20 cellular contexts compared by ENCODE assay signal in the genomic region with DNA sequence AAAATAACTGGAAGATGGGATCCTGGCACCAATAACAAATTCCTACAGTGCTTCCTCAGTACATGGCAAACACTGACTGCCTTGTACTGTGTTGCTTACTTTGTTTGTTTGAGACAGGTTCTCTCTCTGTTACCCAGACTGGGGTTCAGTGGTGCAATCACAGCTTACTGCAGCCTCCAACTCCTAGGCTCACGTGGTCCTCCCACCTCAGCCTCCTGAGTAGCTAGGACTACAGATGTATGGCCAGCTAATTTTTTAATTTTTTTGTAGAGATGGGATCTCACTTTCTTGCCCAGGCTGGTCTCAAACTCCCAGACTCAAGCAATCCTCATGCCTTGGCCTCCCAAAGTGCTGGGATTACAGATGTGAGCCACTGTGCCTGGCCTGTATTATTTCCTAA. TPM values are rescaled to one million over a fixed set of nuclear protein-coding genes. Genes with fewer than 3 reads are reported as not detected.
DNase-seq lines count a peak whose midpoint lies in the region; ATAC-seq, FAIRE-seq and TF ChIP-seq lines count a peak whose summit lies in the region.
"Had no signal": no experiment of that assay in that cellular context is flagged by ENCODE, and none has a peak within 500 bp of the region (broad histone marks: within the 10 kb centered on the region; RNA-seq: fewer than 3 reads in every experiment).

No MANE protein-coding gene starts in this region.

- in situ Hi-C loops in HepG2 (cut with HindIII; ENCODE audit: extremely low pct_ligation_motif_present, low pct_unique_long_range_greater_than_20kb) = no loop called here

- H3K36me3 Mint-ChIP-seq in chondrocyte (ENCODE audit: low read depth) = peaks cover 8% of the 10 kb centered on the region
- H3K36me3 Mint-ChIP-seq: CD8-positive, alpha-beta T cell had no signal

- H3K27me3 Mint-ChIP-seq in chondrocyte (ENCODE audit: low read depth) = no peaks in the 10 kb centered on the region

- no peak for TF ChIP-seq RAD21 in HepG2 (CRISPR knock-in tag; IDR thresholded peaks at IDR 0.05)

- H3K9ac ChIP-seq in HepG2 (ENCODE audit: insufficient read depth, low read depth, low read length) = no peak overlapping the region
- H3K9ac ChIP-seq: BLaER1 treated with 17β-estradiol and CSF1 and Interleukin-3, amounts not matched to agents 10 nM and 100 nM had no signal

- no peak overlapping the region for H3K4me2 ChIP-seq in HepG2 (ENCODE audit: low read depth, low read length)
- H3K4me2 ChIP-seq: A549; BLaER1 treated with 17β-estradiol and CSF1 and Interleukin-3, amounts not matched to agents 10 nM and 100 nM had no signal

- no peak for ATAC-seq in HepG2
- no peak for ATAC-seq in right lobe of liver
- ATAC-seq in GM18858 (IDR thresholded peaks at IDR 0.05; ENCODE audit: unreplicated experiment) = no peak
- no peak for ATAC-seq in GM18498 (IDR thresholded peaks at IDR 0.05; ENCODE audit: unreplicated experiment)
- ATAC-seq: A549; CD8-positive, alpha-beta T cell had no signal

- BruUV-seq in HepG2 (replicated peaks; lab: Mats Ljungman, UMichigan) = no TSS peak

- 79% methylated on average over 1 of the region's 1 CpG for WGBS in HepG2 (ENCODE audit: low lambda C conversion rate)
- WGBS in right lobe of liver (ENCODE audit: insufficient coverage, low coverage, low lambda C conversion rate, missing lambda C conversion rate) = no CpG with 5 or more reads among the region's 1 CpG

- no peak for FAIRE-seq in HepG2 (lab: Jason Lieb, UNC)
- FAIRE-seq: A549, D721Med, G401.6, GM18507, GM19239 had no signal

- TF ChIP-seq CTCF in HepG2 (CRISPR knock-in tag; IDR thresholded peaks at IDR 0.05) (no peak), right lobe of liver (IDR thresholded peaks at IDR 0.05) (no peak), chondrocyte (IDR thresholded peaks at IDR 0.05) (no peak)

- CTCF ChIA-PET in HepG2 (lab: Yijun Ruan, JAX; ENCODE audit: low intra/inter-chr PET ratio, low total read pairs) = no interaction called here

- H3K4me1 ChIP-seq in HepG2 (ENCODE audit: insufficient read depth, low read length) = peaks cover 34% of the 10 kb centered on the region
- peaks cover 0 to 22% (median 4%) of the 10 kb centered on the region in 4 donors for H3K4me1 ChIP-seq in right lobe of liver

- H3K9me3 Mint-ChIP-seq in chondrocyte (ENCODE audit: low read depth) = no peaks in the 10 kb centered on the region
- H3K9me3 Mint-ChIP-seq: CD4-positive, alpha-beta T cell; CD8-positive, alpha-beta T cell had no signal

- H2AFZ ChIP-seq in HepG2 (ENCODE audit: low read length) = no peak overlapping the region

- POLR2A ChIA-PET in HepG2 (lab: Yijun Ruan, JAX) = no interaction called here

- TF ChIP-seq EP300 in HepG2 (IDR thresholded peaks at IDR 0.05; ENCODE audit: low read depth in 2 of 2, low read length in 2 of 2) (no peak), HepG2 (CRISPR knock-in tag; IDR thresholded peaks at IDR 0.05; ENCODE audit: borderline replicate concordance) (no peak)

- no peak overlapping the region for H3K27ac ChIP-seq in HepG2 (ENCODE audit: extremely low read length, insufficient read depth, low read length)
- H3K27ac ChIP-seq in right lobe of liver = no peak overlapping the region
- H3K27ac ChIP-seq: A549; BLaER1 treated with 17β-estradiol and CSF1 and Interleukin-3, amounts not matched to agents 10 nM and 100 nM; C4-2B had no signal

- H3K27me3 ChIP-seq in HepG2 (ENCODE audit: control insufficient read depth in 1 of 2, insufficient read depth in 2 of 2, low read length in 2 of 2) = no peaks in the 10 kb centered on the region
- H3K27me3 ChIP-seq in right lobe of liver = no peaks in the 10 kb centered on the region
- H3K27me3 ChIP-seq: BLaER1 treated with 17β-estradiol and CSF1 and Interleukin-3, amounts not matched to agents 10 nM and 100 nM had no signal

- no peaks in the 10 kb centered on the region for H4K20me1 ChIP-seq in HepG2 (ENCODE audit: insufficient read depth, low read length)
- H4K20me1 ChIP-seq: BLaER1 treated with 17β-estradiol and CSF1 and Interleukin-3, amounts not matched to agents 10 nM and 100 nM had no signal

- intact Hi-C loops in HepG2 (cut with micrococcal nuclease; ENCODE audit: unreplicated experiment) = loop anchor here (10.0 kb wide), 2 partner anchors 59 to 159 kb away; partner anchors contain the start of genes NMB and WDR73
- intact Hi-C loops in right lobe of liver (cut with DNase I) = no loop called here

- H3K9me3 ChIP-seq in HepG2 (ENCODE audit: low read length) = no peaks in the 10 kb centered on the region
- no peaks in the 10 kb centered on the region for H3K9me3 ChIP-seq in right lobe of liver
- H3K9me3 ChIP-seq: A549, Caco-2 had no signal

- H3K4me3 Mint-ChIP-seq in chondrocyte (ENCODE audit: unreplicated experiment) = no peak overlapping the region
- H3K4me3 Mint-ChIP-seq: B cell; CD4-positive, alpha-beta T cell; CD8-positive, alpha-beta T cell had no signal

- no peak for DNase-seq in HepG2 (ENCODE audit: low spot score)
- DNase-seq in right lobe of liver = no peak
- DNase-seq in chondrocyte (ENCODE audit: low spot score) = peak; percentile 4
- DNase-seq: AML-193; Caco-2; Calu3; CD4-positive, alpha-beta T cell; CD8-positive, alpha-beta T cell; DMS79 treated with DMSO at 0.1 percent for 48 hours; GF-D8 had no signal

- H3K79me2 ChIP-seq in HepG2 (ENCODE audit: insufficient read depth, low read length) = no peaks in the 10 kb centered on the region

- H3K4me1 Mint-ChIP-seq in chondrocyte (ENCODE audit: low read depth) = peaks cover 12% of the 10 kb centered on the region

- H3K4me3 ChIP-seq in HepG2 (replicated peaks in 1 of 3; ENCODE audit: insufficient read depth in 1 of 3, low read depth in 2 of 3, low read length in 3 of 3) (no peak overlapping the region), right lobe of liver (no peak overlapping the region)
- H3K4me3 ChIP-seq: A549; BLaER1 treated with 17β-estradiol and CSF1 and Interleukin-3, amounts not matched to agents 10 nM and 100 nM had no signal

- H3K36me3 ChIP-seq in HepG2 (replicated peaks in 1 of 2; ENCODE audit: control insufficient read depth in 1 of 2, insufficient read depth in 2 of 2, low read length in 2 of 2) = no peaks in the 10 kb centered on the region
- no peaks in the 10 kb centered on the region for H3K36me3 ChIP-seq in right lobe of liver

- no peak overlapping the region for H3K27ac Mint-ChIP-seq in chondrocyte (ENCODE audit: unreplicated experiment)
- H3K27ac Mint-ChIP-seq: B cell; CD4-positive, alpha-beta T cell; CD8-positive, alpha-beta T cell had no signal

- no peak for TF ChIP-seq POLR2A in HepG2 (IDR thresholded peaks at IDR 0.05; ENCODE audit: insufficient read depth in 1 of 2, low read depth in 2 of 2, low read length in 2 of 2)
- no peak for TF ChIP-seq POLR2A in right lobe of liver (IDR thresholded peaks at IDR 0.05)

TF ChIP-seq in HepG2, 621 proteins besides CTCF, POLR2A, EP300 and RAD21:
- TF ChIP-seq KDM1A (CRISPR knock-in tag; IDR thresholded peaks at IDR 0.05) = peak; percentile 42; the same call in 1 of the 2 replicates
- TF ChIP-seq ZNF770 (CRISPR knock-in tag; IDR thresholded peaks at IDR 0.05) = peak; percentile 97
- TF ChIP-seq SNAPC2 (CRISPR knock-in tag; IDR thresholded peaks at IDR 0.05) = no peak
- peak; percentile 68; the same call in 1 of the 2 replicates for TF ChIP-seq ZNF3 (CRISPR knock-in tag; IDR thresholded peaks at IDR 0.05)
- TF ChIP-seq GTF2F1 (IDR thresholded peaks at IDR 0.05; ENCODE audit: low read length) = no peak
TF ChIP-seq in HepG2: peak in this region for 3.

RNA-seq across cellular contexts. Expression of gene ALPK3, which starts 3.7 kb away (rescaled TPM):
- total RNA-seq in HepG2 (2016; rRNA removed; fragmentation: Illumina TruSeq; extraction: Trizol) (0.03 and 0.04 TPM in 2 replicates), right lobe of liver (10 to 100 TPM in 1 of 6 experiments, 1 to 10 TPM in 5; 1.3 to 12.5 (median 5.5) TPM), chondrocyte (0.56 to 6.4 TPM (median 4.2 TPM) in 3 replicates)
- total RNA-seq in HepG2 (2016; cell fraction: cytosol; rRNA removed; fragmentation: Illumina TruSeq; extraction: Trizol; ENCODE audit: low read depth) = under 0.01 TPM in 1 of 2 replicates, not detected in the other
- total RNA-seq in HepG2 (2016; cell fraction: insoluble cytoplasmic fraction; rRNA removed; fragmentation: Illumina TruSeq; extraction: Trizol) = 0.03 and 0.04 TPM in 2 replicates
- not detected in 2 replicates for total RNA-seq in HepG2 (2016; cell fraction: membrane; rRNA removed; fragmentation: Illumina TruSeq; extraction: Trizol)
- total RNA-seq in HepG2 (2016; cell fraction: nucleus; rRNA removed; fragmentation: Illumina TruSeq; extraction: Trizol) = 0.03 and 0.34 TPM in 2 replicates
- 0.10 and 0.42 TPM in 2 replicates for polyA plus RNA-seq in HepG2 (2011; rRNA removed)
- 0.03 and 0.05 TPM in 2 replicates for polyA plus RNA-seq in HepG2 (2011; cell fraction: cytosol; rRNA removed)
- 0.31 and 0.56 TPM in 2 replicates for polyA plus RNA-seq in HepG2 (2011; cell fraction: nucleus; rRNA removed)
- 0.13 and 0.16 TPM in 2 replicates for polyA plus RNA-seq in HepG2 (2012)
- polyA plus RNA-seq in HepG2 (2016; cell fraction: cytosol; fragmentation: Illumina TruSeq; extraction: Trizol; ENCODE audit: low read depth) = not detected in 2 replicates
- 0.02 TPM in 1 of 2 replicates, not detected in the other for polyA plus RNA-seq in HepG2 (2016; cell fraction: insoluble cytoplasmic fraction; fragmentation: Illumina TruSeq; extraction: Trizol; ENCODE audit: low read depth)
- polyA plus RNA-seq in HepG2 (2016; cell fraction: membrane; fragmentation: Illumina TruSeq; extraction: Trizol; ENCODE audit: low read depth) = not detected in 2 replicates
- polyA plus RNA-seq in HepG2 (2016; cell fraction: nucleus; fragmentation: Illumina TruSeq; extraction: Trizol; ENCODE audit: insufficient read depth, low read depth) = 0.12 TPM in 1 of 2 replicates, not detected in the other
- polyA minus RNA-seq in HepG2 (2011; rRNA and poly(A)+ RNA removed; ENCODE audit: low replicate concordance) = 0.10 and 0.65 TPM in 2 replicates
- not detected in 2 replicates for polyA minus RNA-seq in HepG2 (2011; cell fraction: cytosol; rRNA and poly(A)+ RNA removed)
- polyA minus RNA-seq in HepG2 (2011; cell fraction: nucleus; rRNA and poly(A)+ RNA removed) = 0.12 and 0.13 TPM in 2 replicates
